ENCODE assay signal across 1 cellular context in the genomic region with DNA sequence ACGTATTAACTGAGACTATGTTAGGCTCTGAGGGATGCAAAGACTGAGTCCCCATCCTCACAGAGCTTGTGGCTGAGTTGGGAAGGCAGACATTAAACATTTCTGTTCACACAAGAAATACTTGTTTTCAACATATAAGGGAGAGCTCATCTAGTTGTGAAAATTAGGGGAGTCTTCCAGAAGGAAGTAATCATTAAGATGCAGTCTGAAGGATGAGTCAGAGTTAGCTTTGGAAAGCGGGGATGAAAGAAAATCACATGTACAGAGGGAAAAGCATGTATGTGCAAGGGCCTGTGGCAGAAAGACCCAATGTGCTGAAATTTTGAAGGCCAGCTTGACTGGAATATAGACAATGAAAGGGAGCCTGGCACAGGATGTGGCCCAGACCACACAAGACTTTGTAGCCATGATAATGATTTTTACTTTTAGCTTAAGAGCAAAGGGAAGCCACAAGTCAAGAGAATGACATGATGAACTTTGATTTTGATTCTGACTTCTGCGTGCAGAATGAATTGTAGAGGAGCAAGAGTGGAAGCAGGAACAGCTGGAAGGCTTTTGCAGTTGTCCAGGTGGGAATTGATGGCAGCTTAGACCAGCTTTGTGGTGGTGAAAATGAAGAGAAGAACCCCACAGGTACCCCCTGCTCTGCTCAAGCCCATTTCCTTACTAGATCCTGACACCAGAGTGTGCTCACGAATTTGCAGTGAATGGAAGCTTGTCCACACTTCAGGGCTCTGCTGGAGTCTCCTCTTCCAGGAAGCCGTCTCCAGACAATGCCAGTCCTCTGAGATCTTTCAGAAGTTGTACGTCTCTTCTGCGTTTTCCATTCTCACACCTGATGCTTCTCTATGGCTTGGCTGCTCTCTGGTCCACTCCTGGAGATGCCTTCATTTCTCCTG.
TF ChIP-seq lines count a peak whose summit lies in the region.

No MANE protein-coding gene starts in this region.

TF ChIP-seq in IMR-90, 13 proteins besides CTCF, POLR2A, EP300 and RAD21 (continued from another document):
- TF ChIP-seq SMC3 (IDR thresholded peaks at IDR 0.05; ENCODE audit: low read depth, low read length) (no peak), CEBPB (IDR thresholded peaks at IDR 0.05; ENCODE audit: low read depth, low read length) (no peak), MAFK (IDR thresholded peaks at IDR 0.05; ENCODE audit: low read depth, low read length) (no peak), NFE2L2 (IDR thresholded peaks at IDR 0.05; ENCODE audit: low read depth, low read length) (no peak), MAZ (IDR thresholded peaks at IDR 0.05; ENCODE audit: borderline replicate concordance, low read depth, low read length) (no peak), RFX5 (IDR thresholded peaks at IDR 0.05; ENCODE audit: low read depth, low read length) (no peak), RCOR1 (IDR thresholded peaks at IDR 0.05; ENCODE audit: insufficient replicate concordance, low read length) (no peak), FOS (IDR thresholded peaks at IDR 0.05; ENCODE audit: low read depth, low read length) (no peak)
- TF ChIP-seq, protein P1, sequence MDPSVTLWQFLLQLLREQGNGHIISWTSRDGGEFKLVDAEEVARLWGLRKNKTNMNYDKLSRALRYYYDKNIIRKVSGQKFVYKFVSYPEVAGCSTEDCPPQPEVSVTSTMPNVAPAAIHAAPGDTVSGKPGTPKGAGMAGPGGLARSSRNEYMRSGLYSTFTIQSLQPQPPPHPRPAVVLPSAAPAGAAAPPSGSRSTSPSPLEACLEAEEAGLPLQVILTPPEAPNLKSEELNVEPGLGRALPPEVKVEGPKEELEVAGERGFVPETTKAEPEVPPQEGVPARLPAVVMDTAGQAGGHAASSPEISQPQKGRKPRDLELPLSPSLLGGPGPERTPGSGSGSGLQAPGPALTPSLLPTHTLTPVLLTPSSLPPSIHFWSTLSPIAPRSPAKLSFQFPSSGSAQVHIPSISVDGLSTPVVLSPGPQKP (IDR thresholded peaks at IDR 0.05; ENCODE audit: borderline replicate concordance, low read depth, low read length), result no peak
- TF ChIP-seq, protein P2, sequence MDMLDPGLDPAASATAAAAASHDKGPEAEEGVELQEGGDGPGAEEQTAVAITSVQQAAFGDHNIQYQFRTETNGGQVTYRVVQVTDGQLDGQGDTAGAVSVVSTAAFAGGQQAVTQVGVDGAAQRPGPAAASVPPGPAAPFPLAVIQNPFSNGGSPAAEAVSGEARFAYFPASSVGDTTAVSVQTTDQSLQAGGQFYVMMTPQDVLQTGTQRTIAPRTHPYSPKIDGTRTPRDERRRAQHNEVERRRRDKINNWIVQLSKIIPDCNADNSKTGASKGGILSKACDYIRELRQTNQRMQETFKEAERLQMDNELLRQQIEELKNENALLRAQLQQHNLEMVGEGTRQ (IDR thresholded peaks at IDR 0.05; ENCODE audit: low read depth, low read length), result no peak
TF ChIP-seq in IMR-90: peak in this region for 0.
